Comparison of ENCODE assay signal across 8 cellular contexts in the genomic region with DNA sequence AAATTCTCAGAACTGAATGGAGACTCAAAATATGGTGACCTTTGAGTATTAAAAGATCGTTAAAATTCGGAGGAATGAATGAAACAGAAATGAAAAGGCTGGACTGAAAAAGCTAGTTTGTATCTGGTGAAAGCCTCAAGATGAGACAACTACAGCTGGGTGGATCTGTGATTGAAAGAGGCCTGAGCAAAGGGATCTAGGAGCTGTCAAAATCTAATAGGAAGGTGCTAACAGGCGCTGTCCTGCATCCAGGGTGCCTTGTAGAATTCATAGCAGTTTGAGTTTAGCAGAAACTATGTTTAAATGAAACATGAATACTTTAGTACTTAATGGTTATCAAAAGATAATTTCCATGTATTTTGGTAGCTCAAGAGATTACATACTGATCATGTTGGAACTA. TPM values are rescaled to one million over a fixed set of nuclear protein-coding genes. Genes with fewer than 3 reads are reported as not detected.
DNase-seq lines count a peak whose midpoint lies in the region; ATAC-seq and TF ChIP-seq lines count a peak whose summit lies in the region.

No MANE protein-coding gene starts in this region.

- peaks cover 67% of the 10 kb centered on the region for H3K36me3 Mint-ChIP-seq in activated T-cell treated with anti-CD3 and anti-CD28 coated beads, Interleukin-2, amount 50 U/mL, for 24 hours (ENCODE audit: low read depth)

- H3K27ac ChIP-seq in left lung: peak overlapping the region; percentile 89 to 98
- peak overlapping the region; percentile 86 to 94 (median 93) for H3K27ac ChIP-seq in thyroid gland

- H3K27ac Mint-ChIP-seq in activated T-cell treated with anti-CD3 and anti-CD28 coated beads, Interleukin-2, amount 50 U/mL, for 24 hours: peak overlapping the region; percentile 96

- H3K4me1 Mint-ChIP-seq in activated T-cell treated with anti-CD3 and anti-CD28 coated beads, Interleukin-2, amount 50 U/mL, for 24 hours (ENCODE audit: low read depth): peaks cover 56% of the 10 kb centered on the region

- intact Hi-C loops in left lung (cut with DNase I) (no loop called here), thyroid gland (cut with DNase I) (no loop called here), mucosa of descending colon (cut with DNase I, micrococcal nuclease) (no loop called here)

- H3K27me3 Mint-ChIP-seq in activated T-cell treated with anti-CD3 and anti-CD28 coated beads, Interleukin-2, amount 50 U/mL, for 24 hours: no peaks in the 10 kb centered on the region

- DNase-seq in activated T-cell treated with anti-CD3 and anti-CD28 coated beads, Interleukin-2, amount 50 U/mL, for 24 hours: no peak
- DNase-seq in activated T-cell treated with anti-CD3 and anti-CD28 coated beads for 4 hours (no peak), adipocyte (ENCODE audit: low read depth) (peak; percentile 32), left lung (no peak), thyroid gland (no peak), dedifferentiated amniotic fluid mesenchymal stem cell (ENCODE audit: extremely low spot score) (no peak), NCI-H1436 treated with DMSO at 0.1 percent for 48 hours (lab: John Stamatoyannopoulos, UW) (no peak), mucosa of descending colon (no peak)

- H3K4me1 ChIP-seq in adipocyte (ENCODE audit: control insufficient read depth, insufficient read depth, low read length) (peaks cover 44% of the 10 kb centered on the region), left lung (peaks cover 20 to 69% of the 10 kb centered on the region in 2 donors), thyroid gland (peaks cover 37 to 60% of the 10 kb centered on the region in 2 donors), mucosa of descending colon (ENCODE audit: low read depth) (peaks cover 49% of the 10 kb centered on the region)

- 47% methylated on average over 3 of the region's 3 CpGs for WGBS in thyroid gland, 2 donors

- no peak for TF ChIP-seq CTCF in left lung (IDR thresholded peaks at IDR 0.05)
- TF ChIP-seq CTCF in thyroid gland (IDR thresholded peaks at IDR 0.05): no peak
- TF ChIP-seq CTCF in mucosa of descending colon (IDR thresholded peaks at IDR 0.05): no peak

- H3K4me3 Mint-ChIP-seq in activated T-cell treated with anti-CD3 and anti-CD28 coated beads, Interleukin-2, amount 50 U/mL, for 24 hours: peak overlapping the region; percentile 92

- ATAC-seq in left lung (no peak), mucosa of descending colon (no peak)

- H3K9me3 Mint-ChIP-seq in activated T-cell treated with anti-CD3 and anti-CD28 coated beads, Interleukin-2, amount 50 U/mL, for 24 hours: no peaks in the 10 kb centered on the region

- H3K36me3 ChIP-seq in adipocyte (ENCODE audit: control insufficient read depth, insufficient read depth, low read length, severe bottlenecking): no peaks in the 10 kb centered on the region
- H3K36me3 ChIP-seq in left lung: no peaks in the 10 kb centered on the region
- H3K36me3 ChIP-seq in thyroid gland: peaks cover 0 to 7% of the 10 kb centered on the region in 2 donors
- no peaks in the 10 kb centered on the region for H3K36me3 ChIP-seq in mucosa of descending colon (ENCODE audit: low read depth)

- peak overlapping the region; percentile 89 for H3K9ac ChIP-seq in adipocyte (ENCODE audit: low read length)

- no peaks in the 10 kb centered on the region for H3K9me3 ChIP-seq in adipocyte (ENCODE audit: control insufficient read depth, low read length)
- H3K9me3 ChIP-seq in left lung: no peaks in the 10 kb centered on the region
- no peaks in the 10 kb centered on the region for H3K9me3 ChIP-seq in thyroid gland
- H3K9me3 ChIP-seq in mucosa of descending colon: no peaks in the 10 kb centered on the region

- H3K27me3 ChIP-seq in adipocyte (replicated peaks; ENCODE audit: control insufficient read depth, insufficient read depth, low read length): no peaks in the 10 kb centered on the region
- no peaks in the 10 kb centered on the region for H3K27me3 ChIP-seq in left lung
- H3K27me3 ChIP-seq in thyroid gland: no peaks in the 10 kb centered on the region

- H3K4me3 ChIP-seq in adipocyte (ENCODE audit: low read length) (peak overlapping the region; percentile 83), left lung (peak overlapping the region; percentile 41 to 100), thyroid gland (replicated peaks in 1 of 3) (peak overlapping the region in 1 of 3 donors; percentile 45), mucosa of descending colon (no peak overlapping the region)

- no peak for TF ChIP-seq POLR2A in thyroid gland (IDR thresholded peaks at IDR 0.05)

RNA-seq across cellular contexts. Expression of a gene that starts 2.3 kb away (rescaled TPM):
- total RNA-seq in left lung (10 to 100 TPM; 57.4 to 59.0 TPM), thyroid gland (10 to 100 TPM; 50.0 to 67.4 (median 55.6) TPM), mucosa of descending colon (10 to 100 TPM; 60.8 to 78.7 (median 72.9) TPM)
